In genomic region chr9:130779153-130779855, GRCh38 we compare ENCODE assay signal across 11 cellular contexts. TPM values are rescaled to one million over a fixed set of nuclear protein-coding genes. Genes with fewer than 3 reads are reported as not detected.
A peak's percentile ranks its signal among the peaks of the same experiment; 100 is the strongest.
DNase-seq lines count a peak whose midpoint lies in the region; ATAC-seq and TF ChIP-seq lines count a peak whose summit lies in the region.
"Had no signal": no experiment of that assay in that cellular context is flagged by ENCODE, and none has a peak within 500 bp of the region (broad histone marks: within the 10 kb centered on the region; RNA-seq: fewer than 3 reads in every experiment).

No MANE protein-coding gene starts in this region.

- ATAC-seq in upper lobe of left lung (ENCODE audit: low FRiP score in 2 of 2) = no peak
- no peak for ATAC-seq in HG03159 (IDR thresholded peaks at IDR 0.05; ENCODE audit: unreplicated experiment)
- ATAC-seq: stimulated activated naive CD8-positive, alpha-beta T cell treated with anti-CD3 and anti-CD28 coated beads, Interleukin-15, Interleukin-2, amounts not matched to agents 100 U/mL and 50 U/mL, for 24 hours had no signal

- TF ChIP-seq POLR2A in upper lobe of left lung (IDR thresholded peaks at IDR 0.05) = no peak

- 80 to 85% methylated on average over 9 of the region's 9 CpGs for WGBS in upper lobe of left lung, 2 donors

- in situ Hi-C loops in brain microvascular endothelial cell (cut with HindIII; ENCODE audit: low pct_ligation_motif_present, low sequenced_read_pairs) = no loop called here

- H3K27ac ChIP-seq in brain microvascular endothelial cell = peak overlapping the region; percentile 98
- H3K27ac ChIP-seq in upper lobe of left lung = peak overlapping the region in 3 of 4 donors; percentile 75 to 79 (median 78)

- H3K27ac Mint-ChIP-seq in mesothelial cell of epicardium = peak overlapping the region; percentile 88
- H3K27ac Mint-ChIP-seq: activated CD4-positive, alpha-beta memory T cell treated with anti-CD3 and anti-CD28 coated beads for 36 hours had no signal

- no peak for TF ChIP-seq CTCF in brain microvascular endothelial cell (IDR thresholded peaks at IDR 0.05; ENCODE audit: low read depth, low read length, missing control alignments)
- TF ChIP-seq CTCF in mesothelial cell of epicardium (IDR thresholded peaks at IDR 0.05; ENCODE audit: unreplicated experiment) = no peak
- TF ChIP-seq CTCF in upper lobe of left lung (IDR thresholded peaks at IDR 0.05) = no peak

- H3K4me1 ChIP-seq in upper lobe of left lung = peaks cover 0 to 38% (median 12%) of the 10 kb centered on the region in 4 donors

- DNase-seq in LHCN-M2 (ENCODE audit: low read depth) = peak; percentile 54
- peak; percentile 55 for DNase-seq in brain microvascular endothelial cell
- DNase-seq in mesothelial cell of epicardium (ENCODE audit: low spot score in 2 of 2, unreplicated experiment in 2 of 2) = no peak
- no peak for DNase-seq in upper lobe of left lung
- DNase-seq in stimulated activated CD4-positive, alpha-beta T cell treated with anti-CD3 and anti-CD28 coated beads, Interleukin-15, amount 100 ng/mL, for 24 hours = no peak
- DNase-seq in SW480 (ENCODE audit: low spot score) = no peak
- DNase-seq: activated CD4-positive, alpha-beta memory T cell treated with anti-CD3 and anti-CD28 coated beads for 36 hours; activated gamma-delta T cell treated with Interleukin-2 at 50 U/mL for 16 hours; NCI-H1436; stimulated activated naive CD8-positive, alpha-beta T cell treated with anti-CD3 and anti-CD28 coated beads, Interleukin-15, Interleukin-2, amounts not matched to agents 100 U/mL and 50 U/mL, for 24 hours had no signal

- peaks cover 46% of the 10 kb centered on the region for H3K4me1 Mint-ChIP-seq in mesothelial cell of epicardium

- peaks cover 6% of the 10 kb centered on the region for H3K36me3 Mint-ChIP-seq in mesothelial cell of epicardium

- no peak overlapping the region for H3K4me3 Mint-ChIP-seq in mesothelial cell of epicardium
- H3K4me3 Mint-ChIP-seq: activated CD4-positive, alpha-beta memory T cell treated with anti-CD3 and anti-CD28 coated beads for 36 hours had no signal

- no peaks in the 10 kb centered on the region for H3K9me3 ChIP-seq in upper lobe of left lung

- H3K27me3 ChIP-seq in brain microvascular endothelial cell (replicated peaks) (no peaks in the 10 kb centered on the region), upper lobe of left lung (no peaks in the 10 kb centered on the region)

- H3K9me3 Mint-ChIP-seq in mesothelial cell of epicardium = peaks cover 15% of the 10 kb centered on the region

- TF ChIP-seq EP300 in upper lobe of left lung (IDR thresholded peaks at IDR 0.05) = no peak

- H3K36me3 ChIP-seq in brain microvascular endothelial cell (replicated peaks) (no peaks in the 10 kb centered on the region), upper lobe of left lung (no peaks in the 10 kb centered on the region)

- no peaks in the 10 kb centered on the region for H3K27me3 Mint-ChIP-seq in mesothelial cell of epicardium (ENCODE audit: low read depth)
- H3K27me3 Mint-ChIP-seq: activated CD4-positive, alpha-beta memory T cell treated with anti-CD3 and anti-CD28 coated beads for 36 hours had no signal

- H3K4me3 ChIP-seq in brain microvascular endothelial cell (ENCODE audit: low read depth, low read length) = no peak overlapping the region
- H3K4me3 ChIP-seq in upper lobe of left lung = no peak overlapping the region

RNA-seq across cellular contexts. Expression of gene ABL1, which starts 55.8 kb away (rescaled TPM):
- total RNA-seq in LHCN-M2 (2014; rRNA removed) = 63.4 and 70.9 TPM in 2 replicates
- polyA plus RNA-seq in LHCN-M2 (2012) = 51.8 TPM
- 112 to 118 TPM (median 117 TPM) in 3 replicates for total RNA-seq in mesothelial cell of epicardium
- total RNA-seq in upper lobe of left lung = 10 to 100 TPM; 39.8 to 56.5 (median 47.0) TPM

Comparison
In these comparisons a context has a peak if more than half of its experiments do, and no peak if none do; other contexts are left out.
1. DNase-seq: peak in LHCN-M2 (single experiment) and brain microvascular endothelial cell (single experiment); none in mesothelial cell of epicardium (0 of 2), upper lobe of left lung (0 of 2), stimulated activated CD4-positive, alpha-beta T cell treated with anti-CD3 and anti-CD28 coated beads, Interleukin-15, amount 100 ng/mL, for 24 hours (single experiment) and SW480 (single experiment).